ENCODE assay signal across 31 cellular contexts in genomic region chr4:2637956-2638552, GRCh38.
DNase-seq lines count a peak whose midpoint lies in the region; ATAC-seq, FAIRE-seq and TF ChIP-seq lines count a peak whose summit lies in the region.
"Had no signal": no experiment of that assay in that cellular context is flagged by ENCODE, and none has a peak within 500 bp of the region (broad histone marks: within the 10 kb centered on the region; RNA-seq: fewer than 3 reads in every experiment).

No MANE protein-coding gene starts in this region.

- 55 to 69% (median 59%) methylated on average over 8 to 9 of the region's 9 CpGs for WGBS in heart left ventricle, 4 donors
- 88% methylated on average over 9 of the region's 9 CpGs for WGBS in suprapubic skin

- no peak for ATAC-seq in activated T-cell treated with anti-CD3 and anti-CD28 coated beads, Interleukin-2, amount 50 U/mL, for 72 hours (replicated peaks in 1 of 2)
- ATAC-seq in heart left ventricle (peak in 3 of 4 donors; percentile 12 to 38 (median 23)), HG03045 (IDR thresholded peaks at IDR 0.05; ENCODE audit: unreplicated experiment) (no peak)
- ATAC-seq: A549; activated CD8-positive, alpha-beta T cell treated with anti-CD3 and anti-CD28 coated beads for 36 hours; gastroesophageal sphincter; left lung had no signal

- FAIRE-seq in GM19239 (lab: Jason Lieb, UNC) = no peak
- FAIRE-seq: A549 had no signal

- no peak for TF ChIP-seq CTCF in heart left ventricle (IDR thresholded peaks at IDR 0.05)
- TF ChIP-seq CTCF in suprapubic skin (IDR thresholded peaks at IDR 0.05) = no peak

- H3K36me3 Mint-ChIP-seq in activated T-cell treated with anti-CD3 and anti-CD28 coated beads, Interleukin-2, amount 50 U/mL, for 24 hours (ENCODE audit: low read depth) = peaks cover 84% of the 10 kb centered on the region
- peaks cover 2 to 16% of the 10 kb centered on the region in 2 donors for H3K36me3 Mint-ChIP-seq in activated T-cell treated with anti-CD3 and anti-CD28 coated beads, Interleukin-2, amount 50 U/mL, for 72 hours (ENCODE audit: insufficient read depth in 2 of 2)

- TF ChIP-seq EP300 in suprapubic skin (IDR thresholded peaks at IDR 0.05) = no peak

- H3K36me3 ChIP-seq in heart left ventricle (peaks cover 0 to 100% (median 73%) of the 10 kb centered on the region in 9 donors), suprapubic skin (peaks cover 65% of the 10 kb centered on the region)

- DNase-seq in activated T-cell treated with anti-CD3 and anti-CD28 coated beads, Interleukin-2, amount 50 U/mL, for 24 hours = peak; percentile 19
- DNase-seq in activated T-cell treated with anti-CD3 and anti-CD28 coated beads, Interleukin-2, amount 50 U/mL, for 72 hours = no peak
- DNase-seq in NCI-H2107 (lab: John Stamatoyannopoulos, UW) (peak; percentile 65), heart left ventricle (no peak), suprapubic skin (ENCODE audit: low spot score in 2 of 2) (peak; percentile 43 to 44), GM19239 (ENCODE audit: insufficient read length, low spot score) (no peak), NCI-H2171 (lab: John Stamatoyannopoulos, UW) (no peak)
- DNase-seq: activated CD4-positive, alpha-beta T cell treated with anti-CD3 and anti-CD28 coated beads for 1 hour; activated CD8-positive, alpha-beta T cell treated with anti-CD3 and anti-CD28 coated beads for 36 hours; activated naive CD4-positive, alpha-beta T cell; activated T-cell treated with anti-CD3 and anti-CD28 coated beads, Interleukin-2, amount 50 U/mL, for 1 hour; CD8-positive, alpha-beta memory T cell; DMS153; GDM1; hypothalamus; left lung; naive B cell; NCI-H1092; NCI-H187 treated with DMSO at 0.1 percent for 48 hours; NCI-H82; OCI-M1; T-helper 2 cell had no signal

- peaks cover 0 to 28% (median 9%) of the 10 kb centered on the region in 12 donors for H3K4me1 ChIP-seq in heart left ventricle
- no peaks in the 10 kb centered on the region for H3K4me1 ChIP-seq in suprapubic skin
- H3K4me1 ChIP-seq: A549, gastroesophageal sphincter, left lung, tibial artery had no signal

- H3K27me3 ChIP-seq in heart left ventricle (no peaks in the 10 kb centered on the region), suprapubic skin (no peaks in the 10 kb centered on the region)
- H3K27me3 ChIP-seq: gastroesophageal sphincter, left lung, tibial artery had no signal

- H3K9me3 ChIP-seq in heart left ventricle (no peaks in the 10 kb centered on the region), suprapubic skin (no peaks in the 10 kb centered on the region)
- H3K9me3 ChIP-seq: A549, gastroesophageal sphincter, HAP-1, left lung, tibial artery had no signal

- H3K27ac Mint-ChIP-seq in activated T-cell treated with anti-CD3 and anti-CD28 coated beads, Interleukin-2, amount 50 U/mL, for 24 hours = no peak overlapping the region
- no peak overlapping the region for H3K27ac Mint-ChIP-seq in activated T-cell treated with anti-CD3 and anti-CD28 coated beads, Interleukin-2, amount 50 U/mL, for 72 hours
- H3K27ac Mint-ChIP-seq: activated CD8-positive, alpha-beta T cell treated with anti-CD3 and anti-CD28 coated beads for 36 hours; mesothelial cell of epicardium; stimulated activated naive CD8-positive, alpha-beta T cell treated with anti-CD3 and anti-CD28 coated beads, Interleukin-15, Interleukin-2, amounts not matched to agents 100 ng/mL and 50 ng/mL, for 24 hours had no signal

- H3K27me3 Mint-ChIP-seq in activated T-cell treated with anti-CD3 and anti-CD28 coated beads, Interleukin-2, amount 50 U/mL, for 24 hours = no peaks in the 10 kb centered on the region
- no peaks in the 10 kb centered on the region for H3K27me3 Mint-ChIP-seq in activated T-cell treated with anti-CD3 and anti-CD28 coated beads, Interleukin-2, amount 50 U/mL, for 72 hours (ENCODE audit: low read depth)
- H3K27me3 Mint-ChIP-seq: activated CD8-positive, alpha-beta T cell treated with anti-CD3 and anti-CD28 coated beads for 36 hours; CD8-positive, alpha-beta memory T cell; central memory CD8-positive, alpha-beta T cell; naive B cell; stimulated activated naive CD8-positive, alpha-beta T cell treated with anti-CD3 and anti-CD28 coated beads, Interleukin-15, Interleukin-2, amounts not matched to agents 100 ng/mL and 50 ng/mL, for 24 hours had no signal

- TF ChIP-seq POLR2A in heart left ventricle (IDR thresholded peaks at IDR 0.05) = no peak
- no peak for TF ChIP-seq POLR2A in suprapubic skin (IDR thresholded peaks at IDR 0.05)

- no peaks in the 10 kb centered on the region for H3K9me3 Mint-ChIP-seq in activated T-cell treated with anti-CD3 and anti-CD28 coated beads, Interleukin-2, amount 50 U/mL, for 24 hours
- H3K9me3 Mint-ChIP-seq in activated T-cell treated with anti-CD3 and anti-CD28 coated beads, Interleukin-2, amount 50 U/mL, for 72 hours = no peaks in the 10 kb centered on the region
- H3K9me3 Mint-ChIP-seq: activated CD8-positive, alpha-beta T cell treated with anti-CD3 and anti-CD28 coated beads for 36 hours; CD8-positive, alpha-beta memory T cell; central memory CD8-positive, alpha-beta T cell; mesothelial cell of epicardium; naive B cell; stimulated activated naive CD8-positive, alpha-beta T cell treated with anti-CD3 and anti-CD28 coated beads, Interleukin-15, Interleukin-2, amounts not matched to agents 100 ng/mL and 50 ng/mL, for 24 hours had no signal

- H3K27ac ChIP-seq in heart left ventricle = no peak overlapping the region
- no peak overlapping the region for H3K27ac ChIP-seq in suprapubic skin
- H3K27ac ChIP-seq: A549, gastroesophageal sphincter, left lung, skin epidermis, tibial artery had no signal

- H3K4me3 Mint-ChIP-seq in activated T-cell treated with anti-CD3 and anti-CD28 coated beads, Interleukin-2, amount 50 U/mL, for 24 hours = no peak overlapping the region
- H3K4me3 Mint-ChIP-seq in activated T-cell treated with anti-CD3 and anti-CD28 coated beads, Interleukin-2, amount 50 U/mL, for 72 hours = no peak overlapping the region
- H3K4me3 Mint-ChIP-seq: activated CD8-positive, alpha-beta T cell treated with anti-CD3 and anti-CD28 coated beads for 36 hours; CD8-positive, alpha-beta memory T cell; central memory CD8-positive, alpha-beta T cell; mesothelial cell of epicardium; naive B cell; stimulated activated naive CD8-positive, alpha-beta T cell treated with anti-CD3 and anti-CD28 coated beads, Interleukin-15, Interleukin-2, amounts not matched to agents 100 ng/mL and 50 ng/mL, for 24 hours had no signal

- intact Hi-C loops in heart left ventricle (cut with DNase I) = loop anchor here in 3 of 10 donors (10.0 kb wide), 2 partner anchors 413 to 423 kb away; no protein-coding TSS in a partner anchor

- no peaks in the 10 kb centered on the region for H3K4me1 Mint-ChIP-seq in activated T-cell treated with anti-CD3 and anti-CD28 coated beads, Interleukin-2, amount 50 U/mL, for 24 hours (ENCODE audit: low read depth)
- no peaks in the 10 kb centered on the region for H3K4me1 Mint-ChIP-seq in activated T-cell treated with anti-CD3 and anti-CD28 coated beads, Interleukin-2, amount 50 U/mL, for 72 hours (ENCODE audit: low read depth)
- H3K4me1 Mint-ChIP-seq: central memory CD8-positive, alpha-beta T cell; mesothelial cell of epicardium had no signal

- H3K4me3 ChIP-seq in heart left ventricle = no peak overlapping the region
- no peak overlapping the region for H3K4me3 ChIP-seq in suprapubic skin
- H3K4me3 ChIP-seq: A549, gastroesophageal sphincter, HAP-1, left lung, skin epidermis, tibial artery had no signal

Comparison
In these comparisons a context has a peak if more than half of its experiments do, and no peak if none do; other contexts are left out.
1. DNase-seq: peak in activated T-cell treated with anti-CD3 and anti-CD28 coated beads, Interleukin-2, amount 50 U/mL, for 24 hours (single experiment), NCI-H2107 (single experiment) and suprapubic skin (2 of 2); none in activated T-cell treated with anti-CD3 and anti-CD28 coated beads, Interleukin-2, amount 50 U/mL, for 72 hours (0 of 2), heart left ventricle (0 of 5), GM19239 (single experiment) and NCI-H2171 (single experiment).
2. ATAC-seq: peak in heart left ventricle (3 of 4); none in activated T-cell treated with anti-CD3 and anti-CD28 coated beads, Interleukin-2, amount 50 U/mL, for 72 hours (0 of 2) and HG03045 (single experiment).